27 cellular contexts compared by ENCODE assay signal in the genomic region with DNA sequence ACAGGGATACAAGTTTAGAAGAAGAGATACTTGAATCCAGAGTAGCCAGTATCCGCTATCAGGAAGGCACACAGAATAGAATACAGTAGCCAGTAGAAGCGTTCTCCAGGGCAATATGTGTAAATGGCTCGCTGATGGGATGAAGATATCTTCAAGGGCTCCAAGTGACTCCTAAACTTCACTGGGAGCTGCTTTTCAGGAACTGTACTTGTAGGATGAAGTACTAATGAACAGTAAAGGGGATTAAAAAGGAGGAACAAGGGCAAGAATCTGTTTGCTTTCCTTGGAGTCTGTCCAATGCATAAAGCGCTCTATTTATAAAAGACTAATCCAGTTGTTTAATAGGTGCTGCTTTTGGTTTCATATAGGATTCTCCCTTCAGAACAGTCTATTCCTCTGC.
"Had no signal": no experiment of that assay in that cellular context is flagged by ENCODE, and none has a peak within 500 bp of the region (broad histone marks: within the 10 kb centered on the region; RNA-seq: fewer than 3 reads in every experiment).

No MANE protein-coding gene starts in this region.

- FAIRE-seq: astrocyte, endothelial cell of umbilical vein, pancreas had no signal

- H3K27ac ChIP-seq: foreskin keratinocyte, heart left ventricle, left ventricle myocardium inferior, pancreas, psoas muscle, right atrium auricular region, spleen, tibial nerve had no signal

- H3K36me3 ChIP-seq: heart left ventricle, left ventricle myocardium inferior, pancreas, right atrium auricular region, spleen, tibial nerve had no signal

- H3K4me3 ChIP-seq: heart left ventricle, left ventricle myocardium inferior, pancreas, psoas muscle, right atrium auricular region, spleen, tibial nerve had no signal

- H3K27me3 ChIP-seq: foreskin keratinocyte, heart left ventricle, pancreas, right atrium auricular region, spleen, tibial nerve had no signal

- H3K9me3 ChIP-seq: heart left ventricle, pancreas, psoas muscle, right atrium auricular region, tibial nerve had no signal

- DNase-seq: activated CD4-positive, alpha-beta memory T cell treated with anti-CD3 and anti-CD28 coated beads, Interleukin-2, amount 10 ng/mL, durations not matched to agents 7 days and 5 days; activated CD4-positive, alpha-beta T cell treated with anti-CD3 and anti-CD28 coated beads for 1 hour; activated CD4-positive, alpha-beta T cell treated with anti-CD3 and anti-CD28 coated beads, Interleukin-2, amount 10 ng/mL, durations not matched to agents 7 days and 5 days; activated CD8-positive, alpha-beta memory T cell treated with anti-CD3 and anti-CD28 coated beads, Interleukin-2, amount 50 U/mL, for 48 hours; activated gamma-delta T cell; activated naive CD4-positive, alpha-beta T cell treated with anti-CD3 and anti-CD28 coated beads, Interleukin-2, amount 10 ng/mL, durations not matched to agents 7 days and 5 days; activated T-cell treated with anti-CD3 and anti-CD28 coated beads, Interleukin-2, amount 50 U/mL, for 24 hours; amniotic stem cell; caudate nucleus; foreskin keratinocyte; heart left ventricle; hypothalamus; immature natural killer cell; left ventricle myocardium inferior; midbrain; naive thymus-derived CD4-positive, alpha-beta T cell; nucleus accumbens; pancreas; psoas muscle; spleen; stimulated activated naive CD4-positive, alpha-beta T cell; T-helper 17 cell; T1000 had no signal

- H3K4me1 ChIP-seq: foreskin keratinocyte, spleen, tibial nerve had no signal
